In the genomic region with DNA sequence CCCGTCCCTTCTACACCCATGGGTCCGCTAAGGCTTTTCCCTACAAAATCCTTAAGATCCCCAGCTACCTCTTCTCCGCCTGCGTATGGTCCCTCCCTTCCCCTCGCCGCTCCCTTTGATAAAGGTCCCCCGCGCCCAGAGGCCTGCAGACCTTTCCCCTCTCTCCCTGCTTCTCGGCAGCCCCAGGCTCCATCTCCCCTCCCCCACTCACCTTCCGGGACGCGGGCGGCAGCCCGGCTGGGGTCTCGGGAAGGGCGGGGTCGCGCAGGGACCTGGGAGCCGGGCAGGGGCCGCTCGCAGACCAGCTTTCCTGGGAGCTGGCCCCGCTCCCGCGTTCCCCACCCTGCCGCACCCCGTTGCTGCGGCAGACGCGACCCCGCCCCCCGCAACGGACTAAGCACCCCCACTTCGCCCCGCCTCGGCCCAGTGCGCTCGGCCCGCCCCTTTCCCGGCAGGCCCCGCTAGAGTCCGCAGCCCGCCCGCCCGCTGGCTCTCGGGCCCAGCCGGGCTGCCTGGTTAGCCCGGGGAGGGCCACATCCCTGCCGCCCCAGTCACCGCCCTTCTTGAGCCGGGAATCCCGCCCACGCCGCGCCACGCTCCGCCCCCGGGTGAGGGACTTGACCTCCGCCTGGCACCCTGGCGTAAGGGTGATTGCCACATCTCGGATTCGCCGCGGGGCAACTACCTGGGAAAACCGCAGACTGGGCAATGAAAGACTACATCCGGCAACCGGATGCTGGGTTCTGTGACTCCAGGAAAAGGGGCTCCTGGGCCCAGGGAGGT, we compare ENCODE assay signal across 1 cellular context.
TF ChIP-seq lines count a peak whose summit lies in the region.

A gene with protein sequence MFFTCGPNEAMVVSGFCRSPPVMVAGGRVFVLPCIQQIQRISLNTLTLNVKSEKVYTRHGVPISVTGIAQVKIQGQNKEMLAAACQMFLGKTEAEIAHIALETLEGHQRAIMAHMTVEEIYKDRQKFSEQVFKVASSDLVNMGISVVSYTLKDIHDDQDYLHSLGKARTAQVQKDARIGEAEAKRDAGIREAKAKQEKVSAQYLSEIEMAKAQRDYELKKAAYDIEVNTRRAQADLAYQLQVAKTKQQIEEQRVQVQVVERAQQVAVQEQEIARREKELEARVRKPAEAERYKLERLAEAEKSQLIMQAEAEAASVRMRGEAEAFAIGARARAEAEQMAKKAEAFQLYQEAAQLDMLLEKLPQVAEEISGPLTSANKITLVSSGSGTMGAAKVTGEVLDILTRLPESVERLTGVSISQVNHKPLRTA (minus strand): TSS at position 372 of the 783 bp plus-strand sequence. CDS start 498 bp downstream, outside the sequence.

TF ChIP-seq in HepG2, 621 proteins besides CTCF, POLR2A, EP300 and RAD21 (continued from another document):
- TF ChIP-seq ZFP37 (CRISPR knock-in tag; IDR thresholded peaks at IDR 0.05; ENCODE audit: borderline replicate concordance) (peak; percentile 25; the same call in 1 of the 2 replicates), ZNF460 (CRISPR knock-in tag; IDR thresholded peaks at IDR 0.05; ENCODE audit: borderline replicate concordance) (peak; percentile 73; the same call in 1 of the 2 replicates), ZNF207 (IDR thresholded peaks at IDR 0.05; ENCODE audit: borderline replicate concordance) (no peak), ZNF30 (CRISPR knock-in tag; IDR thresholded peaks at IDR 0.05) (no peak), ZNF891 (CRISPR knock-in tag; IDR thresholded peaks at IDR 0.05) (peak; percentile 92), ZNF329 (CRISPR knock-in tag; IDR thresholded peaks at IDR 0.05; ENCODE audit: low read depth) (peak; percentile 92)
- TF ChIP-seq, protein P1, sequence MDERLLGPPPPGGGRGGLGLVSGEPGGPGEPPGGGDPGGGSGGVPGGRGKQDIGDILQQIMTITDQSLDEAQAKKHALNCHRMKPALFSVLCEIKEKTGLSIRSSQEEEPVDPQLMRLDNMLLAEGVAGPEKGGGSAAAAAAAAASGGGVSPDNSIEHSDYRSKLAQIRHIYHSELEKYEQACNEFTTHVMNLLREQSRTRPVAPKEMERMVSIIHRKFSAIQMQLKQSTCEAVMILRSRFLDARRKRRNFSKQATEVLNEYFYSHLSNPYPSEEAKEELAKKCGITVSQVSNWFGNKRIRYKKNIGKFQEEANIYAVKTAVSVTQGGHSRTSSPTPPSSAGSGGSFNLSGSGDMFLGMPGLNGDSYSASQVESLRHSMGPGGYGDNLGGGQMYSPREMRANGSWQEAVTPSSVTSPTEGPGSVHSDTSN (CRISPR knock-in tag; IDR thresholded peaks at IDR 0.05): 0 out of 2 replicates have a peak, but pooled peaks have one; percentile 21
